Comparison of ENCODE assay signal across 17 cellular contexts in genomic region chr5:154222414-154222813, GRCh38. TPM values are rescaled to one million over a fixed set of nuclear protein-coding genes. Genes with fewer than 3 reads are reported as not detected.
DNase-seq lines count a peak whose midpoint lies in the region; ATAC-seq and TF ChIP-seq lines count a peak whose summit lies in the region.
"Had no signal": no experiment of that assay in that cellular context is flagged by ENCODE, and none has a peak within 500 bp of the region (broad histone marks: within the 10 kb centered on the region; RNA-seq: fewer than 3 reads in every experiment).

No MANE protein-coding gene starts in this region.

- intact Hi-C loops in activated naive CD4-positive, alpha-beta T cell treated with anti-CD3 and anti-CD28 coated beads for 36 hours (cut with micrococcal nuclease): no loop called here
- intact Hi-C loops in tibial artery (cut with DNase I; ENCODE audit: low total_unique reads): no loop called here

- H3K9me3 ChIP-seq in RWPE2 (ENCODE audit: severe bottlenecking) (peaks cover 3% of the 10 kb centered on the region), tibial artery (no peaks in the 10 kb centered on the region)
- H3K9me3 ChIP-seq in effector memory CD4-positive, alpha-beta T cell (ENCODE audit: control insufficient read depth, low read length): no peaks in the 10 kb centered on the region
- H3K9me3 ChIP-seq: esophagus muscularis mucosa, HAP-1 had no signal

- no peaks in the 10 kb centered on the region for H3K36me3 ChIP-seq in RWPE2 (ENCODE audit: low read depth)
- H3K36me3 ChIP-seq in effector memory CD4-positive, alpha-beta T cell (ENCODE audit: control insufficient read depth, insufficient read depth, low read length): peaks cover 6% of the 10 kb centered on the region
- no peaks in the 10 kb centered on the region for H3K36me3 ChIP-seq in tibial artery
- H3K36me3 ChIP-seq: HAP-1, SJCRH30 had no signal

- peaks cover 16% of the 10 kb centered on the region for H3K36me3 Mint-ChIP-seq in activated naive CD4-positive, alpha-beta T cell treated with anti-CD3 and anti-CD28 coated beads, Interleukin-2, amount 50 U/mL, for 24 hours
- H3K36me3 Mint-ChIP-seq in activated naive CD4-positive, alpha-beta T cell treated with anti-CD3 and anti-CD28 coated beads for 36 hours (ENCODE audit: low read depth): peaks cover 21% of the 10 kb centered on the region

- TF ChIP-seq CTCF in RWPE2 (IDR thresholded peaks at IDR 0.05; ENCODE audit: poor library complexity, severe bottlenecking) (no peak), tibial artery (IDR thresholded peaks at IDR 0.05) (no peak)

- DNase-seq in activated naive CD4-positive, alpha-beta T cell treated with anti-CD3 and anti-CD28 coated beads for 36 hours: no peak
- DNase-seq in RWPE2 (ENCODE audit: low spot score) (no peak), tibial artery (no peak), SHP77 (lab: John Stamatoyannopoulos, UW) (no peak), NK-92 (lab: John Stamatoyannopoulos, UW; ENCODE audit: unreplicated experiment) (no peak), HUDEP-2 (lab: John Stamatoyannopoulos, UW; ENCODE audit: unreplicated experiment in 76 of 76) (no peak)
- DNase-seq in effector memory CD4-positive, alpha-beta T cell: no peak
- DNase-seq: activated naive CD4-positive, alpha-beta T cell; GDM1; glutamatergic neuron; NCI-H187 treated with DMSO at 0.1 percent for 48 hours; NCI-H446; SJCRH30 had no signal

- peaks cover 52% of the 10 kb centered on the region for H3K4me1 Mint-ChIP-seq in activated naive CD4-positive, alpha-beta T cell treated with anti-CD3 and anti-CD28 coated beads, Interleukin-2, amount 50 U/mL, for 24 hours
- peaks cover 33% of the 10 kb centered on the region for H3K4me1 Mint-ChIP-seq in activated naive CD4-positive, alpha-beta T cell treated with anti-CD3 and anti-CD28 coated beads for 36 hours (ENCODE audit: low read depth)

- CTCF ChIA-PET in activated naive CD4-positive, alpha-beta T cell treated with anti-CD3 and anti-CD28 coated beads for 36 hours (lab: Charles Lee): interaction anchor here (0.7 to 1.1 kb wide), 2 partner anchors 25 to 33 kb away, joined by 3 read pairs; no protein-coding TSS in a partner anchor

- H3K4me3 ChIP-seq in RWPE2 (ENCODE audit: severe bottlenecking): no peak overlapping the region
- no peak overlapping the region for H3K4me3 ChIP-seq in effector memory CD4-positive, alpha-beta T cell (ENCODE audit: insufficient read depth, low read depth, low read length, poor library complexity, severe bottlenecking)
- H3K4me3 ChIP-seq in tibial artery: no peak overlapping the region
- H3K4me3 ChIP-seq: esophagus muscularis mucosa, HAP-1, SJCRH30 had no signal

- peaks cover 28% of the 10 kb centered on the region for H3K4me1 ChIP-seq in RWPE2 (ENCODE audit: insufficient read depth, poor library complexity, severe bottlenecking)
- peaks cover 2% of the 10 kb centered on the region for H3K4me1 ChIP-seq in effector memory CD4-positive, alpha-beta T cell (ENCODE audit: control insufficient read depth, insufficient read depth, low read length, poor library complexity, severe bottlenecking)
- H3K4me1 ChIP-seq in tibial artery: peaks cover 0 to 25% (median 18%) of the 10 kb centered on the region in 4 donors

- H3K27me3 ChIP-seq in RWPE2 (ENCODE audit: insufficient read depth, poor library complexity, severe bottlenecking) (no peaks in the 10 kb centered on the region), tibial artery (no peaks in the 10 kb centered on the region)
- no peaks in the 10 kb centered on the region for H3K27me3 ChIP-seq in effector memory CD4-positive, alpha-beta T cell (replicated peaks; ENCODE audit: control insufficient read depth, insufficient read depth, low read length, poor library complexity, severe bottlenecking)
- H3K27me3 ChIP-seq: esophagus muscularis mucosa, SJCRH30 had no signal

- H3K27ac ChIP-seq in RWPE2 (ENCODE audit: poor library complexity, severe bottlenecking) (peak overlapping the region; percentile 97), tibial artery (peak overlapping the region; percentile 60 to 63)
- H3K27ac ChIP-seq in effector memory CD4-positive, alpha-beta T cell (ENCODE audit: insufficient read depth, low read length, poor library complexity, severe bottlenecking): peak overlapping the region; percentile 38

- H3K27ac Mint-ChIP-seq in activated naive CD4-positive, alpha-beta T cell treated with anti-CD3 and anti-CD28 coated beads, Interleukin-2, amount 50 U/mL, for 24 hours: peak overlapping the region; percentile 87
- no peak overlapping the region for H3K27ac Mint-ChIP-seq in activated naive CD4-positive, alpha-beta T cell treated with anti-CD3 and anti-CD28 coated beads for 36 hours

- H3K27me3 Mint-ChIP-seq in activated naive CD4-positive, alpha-beta T cell treated with anti-CD3 and anti-CD28 coated beads, Interleukin-2, amount 50 U/mL, for 24 hours: no peaks in the 10 kb centered on the region
- H3K27me3 Mint-ChIP-seq in activated naive CD4-positive, alpha-beta T cell treated with anti-CD3 and anti-CD28 coated beads for 36 hours (ENCODE audit: low read depth): no peaks in the 10 kb centered on the region
- H3K27me3 Mint-ChIP-seq: brain had no signal

- ATAC-seq in RWPE2 (ENCODE audit: low read depth): no peak

- no peaks in the 10 kb centered on the region for H3K9me3 Mint-ChIP-seq in activated naive CD4-positive, alpha-beta T cell treated with anti-CD3 and anti-CD28 coated beads, Interleukin-2, amount 50 U/mL, for 24 hours
- peaks cover 8% of the 10 kb centered on the region for H3K9me3 Mint-ChIP-seq in activated naive CD4-positive, alpha-beta T cell treated with anti-CD3 and anti-CD28 coated beads for 36 hours

- no peak overlapping the region for H3K4me3 Mint-ChIP-seq in activated naive CD4-positive, alpha-beta T cell treated with anti-CD3 and anti-CD28 coated beads, Interleukin-2, amount 50 U/mL, for 24 hours
- H3K4me3 Mint-ChIP-seq in activated naive CD4-positive, alpha-beta T cell treated with anti-CD3 and anti-CD28 coated beads for 36 hours: no peak overlapping the region
- H3K4me3 Mint-ChIP-seq: brain had no signal

RNA-seq across cellular contexts. Expression of gene GALNT10, which starts 31.9 kb away (rescaled TPM):
- 10 to 100 TPM; 41.2 to 42.8 TPM for total RNA-seq in activated naive CD4-positive, alpha-beta T cell treated with anti-CD3 and anti-CD28 coated beads for 36 hours

Comparison
In these comparisons a context has a peak if more than half of its experiments do, and no peak if none do; other contexts are left out.
1. H3K27ac ChIP-seq: peak in every context shown above with its lines; median percentile 97 in RWPE2; 62 in tibial artery; 38 in effector memory CD4-positive, alpha-beta T cell.